Comparison of ENCODE assay signal across 1 cellular context in genomic region chr1:31723828-31724359, GRCh38.
TF ChIP-seq lines count a peak whose summit lies in the region.

No MANE protein-coding gene starts in this region.

TF ChIP-seq in HepG2, 621 proteins besides CTCF, POLR2A, EP300 and RAD21 (continued from another document and continues in another):
- TF ChIP-seq ZNF275 (CRISPR knock-in tag; IDR thresholded peaks at IDR 0.05; ENCODE audit: borderline replicate concordance): no peak
- 0 out of 2 replicates have a peak, but pooled peaks have one; percentile 30 for TF ChIP-seq ATAD3A (CRISPR knock-in tag; IDR thresholded peaks at IDR 0.05)
- TF ChIP-seq NPAS2 (CRISPR knock-in tag; IDR thresholded peaks at IDR 0.05; ENCODE audit: borderline replicate concordance): no peak
- no peak for TF ChIP-seq PRMT3 (CRISPR knock-in tag; IDR thresholded peaks at IDR 0.05; ENCODE audit: borderline replicate concordance, low read depth)
- TF ChIP-seq ZNF121 (CRISPR knock-in tag; IDR thresholded peaks at IDR 0.05): no peak
- TF ChIP-seq SPEN (CRISPR knock-in tag; IDR thresholded peaks at IDR 0.05; ENCODE audit: low read depth): no peak
- no peak for TF ChIP-seq HMGA1 (CRISPR knock-in tag; conservative IDR thresholded peaks at IDR 0.05)
- TF ChIP-seq USF2 (IDR thresholded peaks at IDR 0.05; ENCODE audit: low read depth, low read length): no peak
- no peak for TF ChIP-seq USF2 (CRISPR knock-in tag; IDR thresholded peaks at IDR 0.05; ENCODE audit: borderline replicate concordance)
- no peak for TF ChIP-seq ZNF549 (CRISPR knock-in tag; IDR thresholded peaks at IDR 0.05)
- no peak for TF ChIP-seq HHEX (CRISPR knock-in tag; IDR thresholded peaks at IDR 0.05)
- TF ChIP-seq ZNF512B (CRISPR knock-in tag; IDR thresholded peaks at IDR 0.05; ENCODE audit: borderline replicate concordance): no peak
- no peak for TF ChIP-seq PRPF4 (IDR thresholded peaks at IDR 0.05; ENCODE audit: low read depth, low read length, poor library complexity, severe bottlenecking)
- TF ChIP-seq HNRNPUL1 (IDR thresholded peaks at IDR 0.05; ENCODE audit: low read depth, low read length): no peak
- TF ChIP-seq GLI4 (CRISPR knock-in tag; IDR thresholded peaks at IDR 0.05; ENCODE audit: borderline replicate concordance): no peak
- TF ChIP-seq BCLAF1 (IDR thresholded peaks at IDR 0.05): no peak
- no peak for TF ChIP-seq TERF1 (CRISPR knock-in tag; IDR thresholded peaks at IDR 0.05)
- TF ChIP-seq ZNF264 (CRISPR knock-in tag; IDR thresholded peaks at IDR 0.05): peak; percentile 85; the same call in 1 of the 2 replicates
- no peak; the same call in 1 of the 2 replicates for TF ChIP-seq ZGPAT (CRISPR knock-in tag; IDR thresholded peaks at IDR 0.05)
- TF ChIP-seq THRA (CRISPR knock-in tag; IDR thresholded peaks at IDR 0.05; ENCODE audit: borderline replicate concordance): peak; percentile 79
- TF ChIP-seq RERE (CRISPR knock-in tag; IDR thresholded peaks at IDR 0.05; ENCODE audit: low read depth): no peak
- TF ChIP-seq TCF7L2 (IDR thresholded peaks at IDR 0.05; ENCODE audit: low read depth, low read length): no peak
- TF ChIP-seq ZMAT3 (CRISPR knock-in tag; conservative IDR thresholded peaks at IDR 0.05): 0 out of 2 replicates have a peak, but pooled peaks have one; percentile 57
- no peak for TF ChIP-seq THYN1 (CRISPR knock-in tag; IDR thresholded peaks at IDR 0.05; ENCODE audit: borderline replicate concordance, low read depth)
- no peak for TF ChIP-seq ZNF790 (CRISPR knock-in tag; IDR thresholded peaks at IDR 0.05; ENCODE audit: borderline replicate concordance)
- TF ChIP-seq ADNP (CRISPR knock-in tag; IDR thresholded peaks at IDR 0.05): no peak
- TF ChIP-seq ZBTB14 (CRISPR knock-in tag; IDR thresholded peaks at IDR 0.05): no peak
- no peak for TF ChIP-seq HDAC1 (CRISPR knock-in tag; IDR thresholded peaks at IDR 0.05)
- TF ChIP-seq RFXAP (CRISPR knock-in tag; IDR thresholded peaks at IDR 0.05; ENCODE audit: borderline replicate concordance): peak; percentile 48; the same call in 1 of the 2 replicates
- TF ChIP-seq KAT2B (IDR thresholded peaks at IDR 0.05; ENCODE audit: borderline replicate concordance, low read depth, low read length): no peak
- TF ChIP-seq ZBTB39 (CRISPR knock-in tag; IDR thresholded peaks at IDR 0.05): no peak
- TF ChIP-seq ZKSCAN5 (CRISPR knock-in tag; IDR thresholded peaks at IDR 0.05): no peak
